ENCODE assay signal across 17 cellular contexts in the genomic region with DNA sequence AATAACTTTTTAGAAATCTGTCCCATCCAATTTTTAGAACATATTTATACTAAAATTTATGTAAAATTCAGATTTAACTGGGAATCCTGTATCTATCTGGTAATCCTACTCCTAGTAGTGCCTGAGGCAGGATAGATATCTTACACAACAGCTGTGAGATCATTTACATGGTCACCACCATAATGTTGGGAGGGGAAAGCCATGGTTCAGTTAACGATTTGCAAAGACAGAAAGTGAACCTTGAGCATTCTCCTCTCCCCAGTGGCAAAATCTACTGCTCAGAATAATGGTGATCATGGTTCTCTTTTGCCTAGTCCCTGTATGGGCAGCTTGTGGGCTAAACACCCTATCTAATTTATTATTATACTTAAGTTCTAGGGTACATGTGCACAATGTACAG. TPM values are rescaled to one million over a fixed set of nuclear protein-coding genes. Genes with fewer than 3 reads are reported as not detected.
"Had no signal": no experiment of that assay in that cellular context is flagged by ENCODE, and none has a peak within 500 bp of the region (broad histone marks: within the 10 kb centered on the region; RNA-seq: fewer than 3 reads in every experiment).

No MANE protein-coding gene starts in this region.

- ATAC-seq: SK-N-SH treated with all-trans-retinoic acid at 6 μM for 48 hours, T-helper 17 cell had no signal

- DNase-seq: KBM-7, MM.1S, NCI-H1092 treated with DMSO at 0.1 percent for 48 hours, NCI-H1436, NCI-H187, NCI-H2029, NCI-H2081 treated with DMSO at 0.1 percent for 48 hours, NCI-H2227 treated with DMSO at 0.1 percent for 48 hours, NCI-H524, NCI-H69, NCI-H774, SHP77, T-helper 1 cell, T-helper 17 cell had no signal

RNA-seq across cellular contexts. Expression of gene TMEM247, which starts 7.7 kb away (rescaled TPM):
- total RNA-seq: LHCN-M2, NCI-H460, T-helper 17 cell had no signal
